1 cellular context compared by ENCODE assay signal in genomic region chr20:7893019-7893730, GRCh38.
TF ChIP-seq lines count a peak whose summit lies in the region.

No MANE protein-coding gene starts in this region.

TF ChIP-seq in K562, 482 proteins besides CTCF, POLR2A, EP300 and RAD21 (continued from another document and continues in another):
- TF ChIP-seq ZBTB40 (IDR thresholded peaks at IDR 0.05) (no peak), ZBTB40 (CRISPR knock-in tag; IDR thresholded peaks at IDR 0.05) (no peak), UBTF (IDR thresholded peaks at IDR 0.05; ENCODE audit: borderline replicate concordance in 1 of 2, low read depth in 2 of 2, low read length in 2 of 2) (no peak), POU5F1 (IDR thresholded peaks at IDR 0.05; ENCODE audit: borderline replicate concordance, low read depth, low read length, partially characterized antibody) (no peak), ZNF444 (CRISPR knock-in tag; IDR thresholded peaks at IDR 0.05) (peak; percentile 72; the same call in 1 of the 2 replicates), DNMT1 (IDR thresholded peaks at IDR 0.05) (no peak), SMAD2 (IDR thresholded peaks at IDR 0.05; ENCODE audit: low read depth, low read length) (no peak), SNIP1 (IDR thresholded peaks at IDR 0.05; ENCODE audit: low read depth) (no peak), PHTF2 (CRISPR knock-in tag; IDR thresholded peaks at IDR 0.05) (no peak), L3MBTL2 (IDR thresholded peaks at IDR 0.05) (no peak), ZNF740 (CRISPR knock-in tag; IDR thresholded peaks at IDR 0.05) (no peak), ZNF740 (tag; IDR thresholded peaks at IDR 0.05) (no peak), E2F5 (CRISPR knock-in tag; IDR thresholded peaks at IDR 0.05) (no peak), ZBTB11 (CRISPR knock-in tag; IDR thresholded peaks at IDR 0.05) (0 out of 6 replicates have a peak, but pooled peaks of 1 of the 3 experiments have one; percentile 22), MTA2 (IDR thresholded peaks at IDR 0.05; ENCODE audit: low read depth) (no peak), POLR2AphosphoS2 (IDR thresholded peaks at IDR 0.05; ENCODE audit: low read length) (no peak), E2F6 (IDR thresholded peaks at IDR 0.05; ENCODE audit: borderline replicate concordance in 1 of 2, extremely low read depth in 1 of 2, insufficient read depth in 1 of 2, insufficient read length in 1 of 2, low read depth in 1 of 2, low read length in 1 of 2, poor library complexity in 1 of 2, severe bottlenecking in 1 of 2) (no peak), ZNF398 (CRISPR knock-in tag; IDR thresholded peaks at IDR 0.05) (no peak), ILF3 (IDR thresholded peaks at IDR 0.05; ENCODE audit: borderline replicate concordance) (no peak), PHB2 (IDR thresholded peaks at IDR 0.05; ENCODE audit: low read depth) (no peak), PCBP1 (IDR thresholded peaks at IDR 0.05; ENCODE audit: low read depth, low read length, poor library complexity, severe bottlenecking) (no peak), MXD1 (CRISPR knock-in tag; IDR thresholded peaks at IDR 0.05; ENCODE audit: borderline replicate concordance, poor library complexity, severe bottlenecking) (no peak), ZNF639 (CRISPR knock-in tag; conservative IDR thresholded peaks at IDR 0.05 in 1 of 2, IDR thresholded peaks at IDR 0.05 in 1 of 2) (peak in 1 of 2 experiments; percentile 85; a peak in 2 of 4 replicates), ZNF12 (CRISPR knock-in tag; IDR thresholded peaks at IDR 0.05) (no peak), ZNF592 (IDR thresholded peaks at IDR 0.05) (no peak)
